ENCODE assay signal across 10 cellular contexts in genomic region chr20:35490736-35491181, GRCh38. TPM values are rescaled to one million over a fixed set of nuclear protein-coding genes. Genes with fewer than 3 reads are reported as not detected.
DNase-seq lines count a peak whose midpoint lies in the region; ATAC-seq and TF ChIP-seq lines count a peak whose summit lies in the region.
"Had no signal": no experiment of that assay in that cellular context is flagged by ENCODE, and none has a peak within 500 bp of the region (broad histone marks: within the 10 kb centered on the region; RNA-seq: fewer than 3 reads in every experiment).

No MANE protein-coding gene starts in this region.

- H3K36me3 Mint-ChIP-seq in activated CD4-positive, alpha-beta T cell treated with anti-CD3 and anti-CD28 coated beads for 36 hours (ENCODE audit: low read depth) = peaks cover 62% of the 10 kb centered on the region

- H3K27ac ChIP-seq in esophagus (ENCODE audit: low read depth in 2 of 2, low read length in 1 of 2) = peak overlapping the region; percentile 3 to 11
- no peak overlapping the region for H3K27ac ChIP-seq in RWPE1
- H3K27ac ChIP-seq: parathyroid adenoma, VCaP had no signal

- intact Hi-C loops in activated CD4-positive, alpha-beta T cell treated with anti-CD3 and anti-CD28 coated beads for 36 hours (cut with DNase I, micrococcal nuclease) = loop anchor here in 1 of 2 experiments (2.0 to 5.0 kb wide), 2 partner anchors 36 to 172 kb away; partner anchors contain the start of genes CEP250, CPNE1 and RBM12

- POLR2A ChIA-PET in activated CD4-positive, alpha-beta T cell treated with anti-CD3 and anti-CD28 coated beads for 36 hours (lab: Charles Lee) = interaction anchor here (0.6 to 1.8 kb wide), 4 partner anchors 36 to 253 kb away, joined by 3 to 7 read pairs (median 6); no protein-coding TSS in a partner anchor
- POLR2A ChIA-PET in RWPE1 (lab: Yijun Ruan, JAX; ENCODE audit: low non-redundant PET) = no interaction called here

- no peaks in the 10 kb centered on the region for H3K27me3 Mint-ChIP-seq in activated CD4-positive, alpha-beta T cell treated with anti-CD3 and anti-CD28 coated beads for 36 hours

- H3K4me1 ChIP-seq in esophagus (ENCODE audit: control insufficient read depth in 2 of 2, insufficient read depth in 2 of 2, low read length in 1 of 2) = no peaks in the 10 kb centered on the region
- H3K4me1 ChIP-seq: parathyroid adenoma had no signal

- H3K4me1 Mint-ChIP-seq in activated CD4-positive, alpha-beta T cell treated with anti-CD3 and anti-CD28 coated beads for 36 hours = peaks cover 44% of the 10 kb centered on the region

- ATAC-seq in GM19324 (IDR thresholded peaks at IDR 0.05; ENCODE audit: low FRiP score, unreplicated experiment) = peak; percentile 79
- peak; percentile 96 for ATAC-seq in HG03342 (IDR thresholded peaks at IDR 0.05; ENCODE audit: unreplicated experiment)
- ATAC-seq in activated CD4-positive, alpha-beta T cell treated with anti-CD3 and anti-CD28 coated beads for 36 hours = peak; percentile 96

- CTCF ChIA-PET in activated CD4-positive, alpha-beta T cell treated with anti-CD3 and anti-CD28 coated beads for 36 hours (lab: Charles Lee) = interaction anchor here (0.6 to 2.2 kb wide), 13 partner anchors 9 to 464 kb away, joined by 3 to 7 read pairs (median 4); partner anchors contain the start of genes CEP250 and SCAND1
- CTCF ChIA-PET in RWPE1 (lab: Yijun Ruan, JAX) = interaction anchor here (0.6 to 0.8 kb wide), 2 partner anchors 18 to 410 kb away, joined by 3 read pairs; no protein-coding TSS in a partner anchor

- peak overlapping the region; percentile 24 to 27 for H3K4me3 ChIP-seq in esophagus (ENCODE audit: low read depth in 1 of 2, low read length in 2 of 2)

- DNase-seq in activated CD4-positive, alpha-beta T cell treated with anti-CD3 and anti-CD28 coated beads for 36 hours = peak; percentile 72
- peak; percentile 37 to 44 (median 40) for DNase-seq in stimulated activated CD4-positive, alpha-beta T cell treated with anti-CD3 and anti-CD28 coated beads, TNF-alpha, amount 100 ng/mL, for 24 hours (ENCODE audit: low read depth in 3 of 3)
- DNase-seq in NCI-H526 treated with DMSO at 0.1 percent for 48 hours (lab: John Stamatoyannopoulos, UW) = no peak
- no peak for DNase-seq in GOT3 (lab: John Stamatoyannopoulos, UW)
- DNase-seq in RWPE1 (ENCODE audit: low spot score) = no peak

- WGBS in esophagus, 2 donors = 77 to 78% methylated on average over 6 of the region's 6 CpGs

- H3K4me3 Mint-ChIP-seq in activated CD4-positive, alpha-beta T cell treated with anti-CD3 and anti-CD28 coated beads for 36 hours = peak overlapping the region; percentile 83

- H3K27me3 ChIP-seq in esophagus (ENCODE audit: control insufficient read depth in 1 of 2, insufficient read depth in 2 of 2, low read length in 2 of 2) = no peaks in the 10 kb centered on the region

- H3K9me3 ChIP-seq in esophagus (ENCODE audit: control insufficient read depth in 2 of 2, insufficient read depth in 1 of 2, low read depth in 1 of 2, low read length in 1 of 2) = no peaks in the 10 kb centered on the region

- no peaks in the 10 kb centered on the region for H3K9me3 Mint-ChIP-seq in activated CD4-positive, alpha-beta T cell treated with anti-CD3 and anti-CD28 coated beads for 36 hours (ENCODE audit: low read depth)

- H3K36me3 ChIP-seq in esophagus (ENCODE audit: control insufficient read depth in 2 of 2, insufficient read depth in 2 of 2, low read length in 1 of 2) = peaks cover 15 to 30% of the 10 kb centered on the region in 2 donors

- H3K27ac Mint-ChIP-seq in activated CD4-positive, alpha-beta T cell treated with anti-CD3 and anti-CD28 coated beads for 36 hours = peak overlapping the region; percentile 98

- no peak for TF ChIP-seq CTCF in RWPE1 (conservative IDR thresholded peaks at IDR 0.05; ENCODE audit: low read depth)

RNA-seq across cellular contexts. Expression of gene CEP250, which starts 35.4 kb away (rescaled TPM):
- 10 to 100 TPM; 50.4 to 60.2 TPM for total RNA-seq in activated CD4-positive, alpha-beta T cell treated with anti-CD3 and anti-CD28 coated beads for 36 hours
- polyA plus RNA-seq in esophagus = 10 to 100 TPM in 1 of 2 donors, 1 to 10 TPM in 1; 6.8 to 20.7 TPM

RNA-seq across cellular contexts. Expression of gene C20orf173, which starts 38.7 kb away (rescaled TPM):
- total RNA-seq in activated CD4-positive, alpha-beta T cell treated with anti-CD3 and anti-CD28 coated beads for 36 hours = not detected
- not detected for polyA plus RNA-seq in esophagus

RNA-seq across cellular contexts. Expression of gene ERGIC3, which starts 51.1 kb away (rescaled TPM):
- 100 to 1,000 TPM; 109 to 127 TPM for total RNA-seq in activated CD4-positive, alpha-beta T cell treated with anti-CD3 and anti-CD28 coated beads for 36 hours
- polyA plus RNA-seq in esophagus = 100 to 1,000 TPM; 104 to 148 TPM

RNA-seq across cellular contexts. Expression of gene GDF5, which starts 52.7 kb away (rescaled TPM):
- not detected for total RNA-seq in activated CD4-positive, alpha-beta T cell treated with anti-CD3 and anti-CD28 coated beads for 36 hours
- polyA plus RNA-seq in esophagus = under 1 TPM in 1 of 2 donors, not detected in 1; 0.02 TPM

Comparison
In these comparisons a context has a peak if more than half of its experiments do, and no peak if none do; other contexts are left out.
1. DNase-seq: peak in activated CD4-positive, alpha-beta T cell treated with anti-CD3 and anti-CD28 coated beads for 36 hours (single experiment) and stimulated activated CD4-positive, alpha-beta T cell treated with anti-CD3 and anti-CD28 coated beads, TNF-alpha, amount 100 ng/mL, for 24 hours (3 of 3); none in NCI-H526 treated with DMSO at 0.1 percent for 48 hours (single experiment), GOT3 (single experiment) and RWPE1 (single experiment).
2. Peak in every context shown above with its lines, with median percentiles within 50 percentile points of each other: ATAC-seq.